In genomic region chr1:17539526-17540254, GRCh38 we compare ENCODE assay signal across 8 cellular contexts. TPM values are rescaled to one million over a fixed set of nuclear protein-coding genes. Genes with fewer than 3 reads are reported as not detected.
DNase-seq lines count a peak whose midpoint lies in the region; ATAC-seq and TF ChIP-seq lines count a peak whose summit lies in the region.

TSS of gene ARHGEF10L (plus strand) at chr1:17539698. CDS start at chr1:17580596, 40,898 bp downstream.

- H3K27me3 ChIP-seq in NT2/D1 (ENCODE audit: insufficient read depth, insufficient read length) (no peaks in the 10 kb centered on the region), muscle layer of colon (ENCODE audit: control insufficient read depth in 1 of 2, insufficient read depth in 2 of 2, low read length in 2 of 2) (no peaks in the 10 kb centered on the region)
- H3K27me3 ChIP-seq in effector memory CD4-positive, alpha-beta T cell (replicated peaks; ENCODE audit: control insufficient read depth, insufficient read depth, low read length, poor library complexity, severe bottlenecking) = no peaks in the 10 kb centered on the region

- no peak for TF ChIP-seq CTCF in epithelial cell of proximal tubule (conservative IDR thresholded peaks at IDR 0.05; ENCODE audit: low read depth, low read length)

- DNase-seq in Caki2 (ENCODE audit: low read depth) (no peak), NT2/D1 (ENCODE audit: low read depth, low spot score) (no peak), epithelial cell of proximal tubule (ENCODE audit: low read depth) (no peak), NCI-H2196 (lab: John Stamatoyannopoulos, UW; ENCODE audit: unreplicated experiment) (no peak), foreskin melanocyte (no peak)
- DNase-seq in effector memory CD4-positive, alpha-beta T cell = no peak

- no peaks in the 10 kb centered on the region for H3K36me3 ChIP-seq in NT2/D1 (ENCODE audit: insufficient read depth, insufficient read length, low read length)
- H3K36me3 ChIP-seq in muscle layer of colon (ENCODE audit: insufficient read depth, low read length) = no peaks in the 10 kb centered on the region
- no peaks in the 10 kb centered on the region for H3K36me3 ChIP-seq in effector memory CD4-positive, alpha-beta T cell (ENCODE audit: control insufficient read depth, insufficient read depth, low read length)

- peak within 1 kb of the TSS; percentile 86 for H3K9ac ChIP-seq in NT2/D1 (ENCODE audit: insufficient read length, low read depth)
- H3K9ac ChIP-seq in muscle layer of colon (ENCODE audit: low read length) = peak within 1 kb of the TSS; percentile 91

- no peak for ATAC-seq in GM18858 (IDR thresholded peaks at IDR 0.05; ENCODE audit: unreplicated experiment)

- H3K9me3 ChIP-seq in NT2/D1 (ENCODE audit: insufficient read depth, low read length) = no peaks in the 10 kb centered on the region
- no peaks in the 10 kb centered on the region for H3K9me3 ChIP-seq in muscle layer of colon (ENCODE audit: low read length)
- H3K9me3 ChIP-seq in effector memory CD4-positive, alpha-beta T cell (ENCODE audit: control insufficient read depth, low read length) = no peaks in the 10 kb centered on the region

- H3K27ac ChIP-seq in muscle layer of colon (ENCODE audit: low read depth, low read length) = peak within 1 kb of the TSS; percentile 82
- no peak within 1 kb of the TSS for H3K27ac ChIP-seq in effector memory CD4-positive, alpha-beta T cell (ENCODE audit: insufficient read depth, low read length, poor library complexity, severe bottlenecking)

- H3K4me1 ChIP-seq in NT2/D1 (ENCODE audit: insufficient read depth, insufficient read length) = peaks cover 6% of the 10 kb centered on the region
- H3K4me1 ChIP-seq in muscle layer of colon (ENCODE audit: insufficient read depth, low read length) = peaks cover 28% of the 10 kb centered on the region
- no peaks in the 10 kb centered on the region for H3K4me1 ChIP-seq in effector memory CD4-positive, alpha-beta T cell (ENCODE audit: control insufficient read depth, insufficient read depth, low read length, poor library complexity, severe bottlenecking)

- H3K4me3 ChIP-seq in NT2/D1 (ENCODE audit: insufficient read length, low read depth) = peak within 1 kb of the TSS; percentile 85
- peak within 1 kb of the TSS; percentile 96 for H3K4me3 ChIP-seq in epithelial cell of proximal tubule (ENCODE audit: low read depth, low read length)
- peak within 1 kb of the TSS; percentile 84 to 94 for H3K4me3 ChIP-seq in muscle layer of colon (ENCODE audit: low read depth in 1 of 2, low read length in 2 of 2)
- H3K4me3 ChIP-seq in effector memory CD4-positive, alpha-beta T cell (ENCODE audit: insufficient read depth, low read depth, low read length, poor library complexity, severe bottlenecking) = no peak within 1 kb of the TSS

- in situ Hi-C loops in Caki2 (cut with HindIII; ENCODE audit: low pct_unique_long_range_greater_than_20kb, low sequenced_read_pairs) = no loop called here

RNA-seq across cellular contexts. Expression of gene ARHGEF10L, which starts in this region (rescaled TPM):
- total RNA-seq in Caki2 (2014; rRNA removed; shearing (Covaris generic); ENCODE audit: low replicate concordance) = 23.1 and 31.0 TPM in 2 replicates
- total RNA-seq in epithelial cell of proximal tubule = 17.4 and 27.8 TPM in 2 replicates
